Comparison of ENCODE assay signal across 1 cellular context in genomic region chr17:76268015-76268749, GRCh38.
TF ChIP-seq lines count a peak whose summit lies in the region.

No MANE protein-coding gene starts in this region.

TF ChIP-seq in K562, 482 proteins besides CTCF, POLR2A, EP300 and RAD21 (continued from another document and continues in another):
- TF ChIP-seq CUX1 (CRISPR knock-in tag; IDR thresholded peaks at IDR 0.05) (no peak), TGIF2 (CRISPR knock-in tag; IDR thresholded peaks at IDR 0.05) (no peak), CHD4 (IDR thresholded peaks at IDR 0.05; ENCODE audit: insufficient read depth, insufficient replicate concordance, low read depth, low read length, poor library complexity, severe bottlenecking) (no peak), SUPT5H (IDR thresholded peaks at IDR 0.05) (peak; percentile 60), DEAF1 (CRISPR knock-in tag; IDR thresholded peaks at IDR 0.05) (no peak), HDAC2 (IDR thresholded peaks at IDR 0.05) (no peak), ZNF511 (CRISPR knock-in tag; IDR thresholded peaks at IDR 0.05) (no peak), MEF2A (IDR thresholded peaks at IDR 0.05; ENCODE audit: control insufficient read depth, low read depth, low read length) (no peak), YBX1 (IDR thresholded peaks at IDR 0.05) (no peak), GTF2F1 (IDR thresholded peaks at IDR 0.05; ENCODE audit: low read depth, low read length) (no peak), KDM2B (CRISPR knock-in tag; IDR thresholded peaks at IDR 0.05) (no peak), ZFPM2 (CRISPR knock-in tag; IDR thresholded peaks at IDR 0.05) (no peak), ZNF311 (CRISPR knock-in tag; IDR thresholded peaks at IDR 0.05) (no peak), HNRNPK (IDR thresholded peaks at IDR 0.05; ENCODE audit: low read depth, low read length, poor library complexity, severe bottlenecking) (no peak), ZNF347 (CRISPR knock-in tag; IDR thresholded peaks at IDR 0.05; ENCODE audit: low read depth) (no peak), ZKSCAN8 (CRISPR knock-in tag; IDR thresholded peaks at IDR 0.05) (no peak), MAFF (IDR thresholded peaks at IDR 0.05; ENCODE audit: low read length) (no peak), TFAP4 (CRISPR knock-in tag; IDR thresholded peaks at IDR 0.05; ENCODE audit: borderline replicate concordance) (peak; percentile 60; the same call in 1 of the 2 replicates), UBTF (IDR thresholded peaks at IDR 0.05; ENCODE audit: borderline replicate concordance in 1 of 2, low read depth in 2 of 2, low read length in 2 of 2) (no peak), MBD2 (IDR thresholded peaks at IDR 0.05; ENCODE audit: borderline replicate concordance, low read depth) (no peak), MBD1 (CRISPR knock-in tag; IDR thresholded peaks at IDR 0.05) (no peak), CSDE1 (IDR thresholded peaks at IDR 0.05) (no peak), SRSF3 (IDR thresholded peaks at IDR 0.05; ENCODE audit: insufficient read depth, low read length) (no peak), KLF16 (IDR thresholded peaks at IDR 0.05) (no peak), ZNF184 (CRISPR knock-in tag; IDR thresholded peaks at IDR 0.05) (no peak), MGA (IDR thresholded peaks at IDR 0.05) (peak; percentile 41; the same call in 1 of the 2 replicates), CBFB (CRISPR knock-in tag; IDR thresholded peaks at IDR 0.05) (no peak), ZNF197 (CRISPR knock-in tag; IDR thresholded peaks at IDR 0.05; ENCODE audit: low read depth) (peak; percentile 67; the same call in 1 of the 2 replicates), ZNF668 (CRISPR knock-in tag; IDR thresholded peaks at IDR 0.05) (no peak), KLF6 (CRISPR knock-in tag; IDR thresholded peaks at IDR 0.05; ENCODE audit: borderline replicate concordance) (no peak), HOXB6 (CRISPR knock-in tag; IDR thresholded peaks at IDR 0.05; ENCODE audit: borderline replicate concordance) (no peak), CBFA2T3 (IDR thresholded peaks at IDR 0.05) (0 out of 2 replicates have a peak, but pooled peaks have one; percentile 9), RBFOX2 (IDR thresholded peaks at IDR 0.05; ENCODE audit: low read depth, low read length) (peak; percentile 81), ZNF232 (CRISPR knock-in tag; IDR thresholded peaks at IDR 0.05) (no peak), ZNF175 (CRISPR knock-in tag; IDR thresholded peaks at IDR 0.05; ENCODE audit: low read depth) (no peak), SMARCB1 (IDR thresholded peaks at IDR 0.05; ENCODE audit: insufficient read length, low read depth) (no peak), ZNF717 (CRISPR knock-in tag; IDR thresholded peaks at IDR 0.05) (peak; percentile 63; the same call in 1 of the 2 replicates), SETDB1 (IDR thresholded peaks at IDR 0.05; ENCODE audit: low read length) (no peak), ZNF785 (CRISPR knock-in tag; IDR thresholded peaks at IDR 0.05) (no peak), ARNT (IDR thresholded peaks at IDR 0.05) (no peak)
